ENCODE assay signal across 8 cellular contexts in genomic region chr10:8053446-8054242, GRCh38. TPM values are rescaled to one million over a fixed set of nuclear protein-coding genes. Genes with fewer than 3 reads are reported as not detected.
A peak's percentile ranks its signal among the peaks of the same experiment; 100 is the strongest.
DNase-seq lines count a peak whose midpoint lies in the region; ATAC-seq and TF ChIP-seq lines count a peak whose summit lies in the region.

No MANE protein-coding gene starts in this region.

- TF ChIP-seq CTCF in ovary (IDR thresholded peaks at IDR 0.05) (peak in 1 of 3 donors; percentile 24), thyroid gland (IDR thresholded peaks at IDR 0.05) (peak in 5 of 6 experiments; percentile 80 to 97 (median 93))

- ATAC-seq in GM19351 (IDR thresholded peaks at IDR 0.05; ENCODE audit: unreplicated experiment) (peak; percentile 67), HG03457 (IDR thresholded peaks at IDR 0.05; ENCODE audit: unreplicated experiment) (peak; percentile 57)

- 2% methylated on average over 22 to 60 of the region's 60 CpGs for WGBS in ovary, 3 donors
- 2 to 3% methylated on average over 23 to 33 of the region's 60 CpGs for WGBS in thyroid gland, 2 donors

- H3K27ac ChIP-seq in ovary (no peak overlapping the region), thyroid gland (peak overlapping the region in 2 of 3 donors; percentile 32 to 65)

- H3K9me3 ChIP-seq in ovary (no peaks in the 10 kb centered on the region), thyroid gland (no peaks in the 10 kb centered on the region)

- H3K36me3 ChIP-seq in ovary, result no peaks in the 10 kb centered on the region
- no peaks in the 10 kb centered on the region for H3K36me3 ChIP-seq in thyroid gland

- no peak for TF ChIP-seq EP300 in ovary (IDR thresholded peaks at IDR 0.05)

- H3K4me3 ChIP-seq in ovary, result peak overlapping the region; percentile 32
- H3K4me3 ChIP-seq in thyroid gland (replicated peaks in 1 of 3), result peak overlapping the region; percentile 50 to 59 (median 53)

- peaks cover 7% of the 10 kb centered on the region for H3K27me3 ChIP-seq in ovary
- peaks cover 40% of the 10 kb centered on the region for H3K27me3 ChIP-seq in thyroid gland

- peak; percentile 83 for DNase-seq in CD1c-positive myeloid dendritic cell (ENCODE audit: extremely low spot score)
- peak; percentile 88 for DNase-seq in RPMI7951 (ENCODE audit: low read depth)
- peak; percentile 94 for DNase-seq in activated effector memory CD4-positive, alpha-beta T cell treated with Interleukin-2 at 50 U/mL for 16 hours
- peak; percentile 97 for DNase-seq in germinal center (ENCODE audit: low spot score)
- peak in 4 of 5 donors; percentile 21 to 52 (median 36) for DNase-seq in ovary
- peak; percentile 93 to 95 for DNase-seq in thyroid gland

- intact Hi-C loops in ovary (cut with DNase I), result no loop called here
- intact Hi-C loops in thyroid gland (cut with DNase I), result loop anchor here (10.0 kb wide), 1 partner anchor 821 kb away; no protein-coding TSS in a partner anchor

- H3K4me1 ChIP-seq in ovary (ENCODE audit: insufficient read depth), result peaks cover 13% of the 10 kb centered on the region
- peaks cover 32 to 47% of the 10 kb centered on the region in 2 donors for H3K4me1 ChIP-seq in thyroid gland

- TF ChIP-seq POLR2A in ovary (IDR thresholded peaks at IDR 0.05) (no peak), thyroid gland (IDR thresholded peaks at IDR 0.05) (peak in 1 of 2 donors; percentile 50)

RNA-seq across cellular contexts. Expression of gene GATA3, which starts 0.8 kb away (rescaled TPM):
- 2.5 and 4.0 TPM in 2 replicates for total RNA-seq in RPMI7951 (2014; rRNA removed; shearing (Covaris generic))
- under 1 TPM in 5 of 7 donors, not detected in 2; 0.15 to 0.48 (median 0.38) TPM for total RNA-seq in ovary
- polyA plus RNA-seq in ovary, result under 1 TPM; 0.24 to 0.47 TPM
- 1 to 10 TPM; 1.1 to 3.8 (median 1.9) TPM for total RNA-seq in thyroid gland

Comparison
In these comparisons a context has a peak if more than half of its experiments do, and no peak if none do; other contexts are left out.
1. DNase-seq: peak in every context shown above with its lines; median percentile 97 in germinal center; 94 in activated effector memory CD4-positive, alpha-beta T cell treated with Interleukin-2 at 50 U/mL for 16 hours; 94 in thyroid gland; 88 in RPMI7951; 83 in CD1c-positive myeloid dendritic cell; 36 in ovary.
2. H3K27ac ChIP-seq: peak in thyroid gland (2 of 3); none in ovary (0 of 2).